In the genomic region with DNA sequence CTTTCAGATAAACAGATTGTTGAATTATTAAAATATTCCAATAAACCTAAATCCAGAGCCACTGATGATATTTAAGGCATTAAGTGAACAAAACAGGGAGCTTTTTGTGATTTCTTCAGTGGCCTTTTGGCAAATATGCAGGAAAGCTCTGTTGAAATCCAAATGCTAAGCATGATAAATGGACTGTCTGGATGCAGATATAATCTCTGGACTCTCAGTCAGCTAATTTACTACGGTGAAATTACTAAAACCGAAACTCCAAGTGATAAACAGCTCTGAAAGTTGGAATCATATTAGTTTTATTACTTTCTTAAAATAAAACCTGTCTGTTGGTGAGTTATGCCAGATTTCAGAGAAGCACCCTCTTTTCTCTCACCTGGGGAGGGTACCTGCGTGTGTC, we compare ENCODE assay signal across 21 cellular contexts.
DNase-seq lines count a peak whose midpoint lies in the region; ATAC-seq, FAIRE-seq and TF ChIP-seq lines count a peak whose summit lies in the region.
"Had no signal": no experiment of that assay in that cellular context is flagged by ENCODE, and none has a peak within 500 bp of the region (broad histone marks: within the 10 kb centered on the region; RNA-seq: fewer than 3 reads in every experiment).

No MANE protein-coding gene starts in this region.

- TF ChIP-seq EP300 in GM12878 (IDR thresholded peaks at IDR 0.05; ENCODE audit: borderline replicate concordance in 1 of 2, control insufficient read depth in 1 of 2, low read depth in 2 of 2, low read length in 2 of 2) = no peak

- H3K79me2 ChIP-seq in GM12878 (ENCODE audit: control insufficient read depth, insufficient read depth, low read length) (no peaks in the 10 kb centered on the region), smooth muscle cell (ENCODE audit: low read depth) (no peaks in the 10 kb centered on the region)

- H2AFZ ChIP-seq in GM12878 (ENCODE audit: control insufficient read depth, low read depth, low read length) (no peak overlapping the region), smooth muscle cell (ENCODE audit: low read depth) (no peak overlapping the region)
- H2AFZ ChIP-seq: GM23248 had no signal

- no peak overlapping the region for H3K4me2 ChIP-seq in GM12878 (ENCODE audit: control insufficient read depth, insufficient read depth)
- peak overlapping the region; percentile 12 for H3K4me2 ChIP-seq in smooth muscle cell
- H3K4me2 ChIP-seq: A549 had no signal

- H3K27ac ChIP-seq in left ventricle myocardium inferior (replicated peaks) (no peak overlapping the region), GM12878 (ENCODE audit: control insufficient read depth, insufficient read depth) (no peak overlapping the region), smooth muscle cell (ENCODE audit: low read depth) (peak overlapping the region; percentile 48)
- H3K27ac ChIP-seq: 22Rv1, A549, C4-2B, GM23248 had no signal

- DNase-seq in Right ventricle myocardium superior (no peak), left ventricle myocardium inferior (no peak), GM12878 (ENCODE audit: low read depth, low spot score) (no peak), fibroblast of villous mesenchyme (ENCODE audit: low read depth) (peak; percentile 10), smooth muscle cell (lab: John Stamatoyannopoulos, UW; ENCODE audit: unreplicated experiment) (no peak), SIG-M5 (lab: John Stamatoyannopoulos, UW) (no peak)
- no peak for DNase-seq in stimulated activated CD4-positive, alpha-beta T cell treated with anti-CD3 and anti-CD28 coated beads, Interleukin-15, amount 100 ng/mL, for 24 hours
- no peak for DNase-seq in effector CD8-positive, alpha-beta T cell (lab: John Stamatoyannopoulos, UW)
- DNase-seq: AML-193; Calu3; CD4-positive, alpha-beta T cell; DMS79 treated with DMSO at 0.1 percent for 48 hours; GF-D8; GM23248; IMR-90 had no signal

- no peak for TF ChIP-seq POLR2A in GM12878 (IDR thresholded peaks at IDR 0.05; ENCODE audit: low read depth, low read length)

- WGBS in GM12878 (ENCODE audit: insufficient coverage, insufficient replicate concordance, low lambda C conversion rate, missing lambda C conversion rate) = 4% methylated on average over 3 of the region's 3 CpGs
- 48% methylated on average over 3 of the region's 3 CpGs for WGBS in smooth muscle cell (ENCODE audit: low lambda C conversion rate)

- in situ Hi-C loops in GM12878 (cut with MboI) = no loop called here

- FAIRE-seq in GM12878 (lab: Jason Lieb, UNC) = no peak
- FAIRE-seq: A549, GM19239, HTR-8/SVneo had no signal

- H4K20me1 ChIP-seq in GM12878 (ENCODE audit: control insufficient read depth, insufficient read depth) (no peaks in the 10 kb centered on the region), smooth muscle cell (ENCODE audit: low read depth) (no peaks in the 10 kb centered on the region)

- BruUV-seq in GM12878 (replicated peaks; lab: Mats Ljungman, UMichigan) = no TSS peak

- TF ChIP-seq RAD21 in GM12878 (IDR thresholded peaks at IDR 0.05; ENCODE audit: insufficient read depth, low read depth, low read length) = no peak

- CTCF ChIA-PET in GM12878 (lab: Yijun Ruan, JAX) = interaction anchor here (1.3 to 2.6 kb wide), 2 partner anchors 17 to 21 kb away, joined by 4 to 8 read pairs; no protein-coding TSS in a partner anchor

- H3F3A ChIP-seq in smooth muscle cell (ENCODE audit: low read depth) = no peaks in the 10 kb centered on the region

- TF ChIP-seq CTCF in left ventricle myocardium inferior (IDR thresholded peaks at IDR 0.05; ENCODE audit: borderline replicate concordance) (no peak), GM12878 (IDR thresholded peaks at IDR 0.05 in 2 of 3, conservative IDR thresholded peaks at IDR 0.05 in 1 of 3; ENCODE audit: control insufficient read depth in 2 of 3, extremely low read depth in 1 of 3, insufficient read depth in 1 of 3, low read depth in 3 of 3, low read length in 3 of 3) (no peak), fibroblast of villous mesenchyme (IDR thresholded peaks at IDR 0.05; ENCODE audit: insufficient read depth, low read depth, low read length) (no peak), smooth muscle cell (IDR thresholded peaks at IDR 0.05; ENCODE audit: borderline replicate concordance, insufficient read depth, poor library complexity, severe bottlenecking) (no peak)

- RAD21 ChIA-PET in GM12878 (lab: Charles Lee; ENCODE audit: unreplicated experiment) = no interaction called here

- ATAC-seq in Right ventricle myocardium superior (ENCODE audit: poor library complexity) (peak; percentile 54), GM12878 (peak; percentile 42)
- ATAC-seq: A549 had no signal

- H3K27me3 ChIP-seq in left ventricle myocardium inferior (ENCODE audit: low read depth) = no peaks in the 10 kb centered on the region
- no peaks in the 10 kb centered on the region for H3K27me3 ChIP-seq in GM12878 (replicated peaks in 1 of 2; ENCODE audit: control insufficient read depth in 2 of 2, insufficient read depth in 2 of 2, low read length in 1 of 2)
- H3K27me3 ChIP-seq in smooth muscle cell (ENCODE audit: low read depth) = no peaks in the 10 kb centered on the region

- H3K4me1 ChIP-seq in left ventricle myocardium inferior (peaks cover 27% of the 10 kb centered on the region), GM12878 (ENCODE audit: control insufficient read depth, insufficient read depth, low read length) (no peaks in the 10 kb centered on the region), smooth muscle cell (ENCODE audit: low read depth) (no peaks in the 10 kb centered on the region)
- H3K4me1 ChIP-seq: A549 had no signal

- POLR2A ChIA-PET in GM12878 (lab: Charles Lee) = no interaction called here

- intact Hi-C loops in Right ventricle myocardium superior (cut with DNase I) = no loop called here
- intact Hi-C loops in left ventricle myocardium inferior (cut with micrococcal nuclease) = no loop called here
- intact Hi-C loops in GM12878 (cut with micrococcal nuclease; ENCODE audit: unreplicated experiment) = no loop called here

- no peaks in the 10 kb centered on the region for H3K36me3 ChIP-seq in left ventricle myocardium inferior
- H3K36me3 ChIP-seq in GM12878 (ENCODE audit: control insufficient read depth in 2 of 2, insufficient read depth in 2 of 2, low read length in 1 of 2) = no peaks in the 10 kb centered on the region
- no peaks in the 10 kb centered on the region for H3K36me3 ChIP-seq in smooth muscle cell (ENCODE audit: low read depth)
- H3K36me3 ChIP-seq: HAP-1 had no signal

- SMC1A ChIA-PET in GM12878 (lab: Charles Lee; ENCODE audit: uncharacterized antibody, unreplicated experiment) = interaction anchor here (1.2 to 1.8 kb wide), 2 partner anchors 10 to 19 kb away, joined by 3 to 6 read pairs; no protein-coding TSS in a partner anchor

- no peak overlapping the region for H3K4me3 ChIP-seq in left ventricle myocardium inferior
- no peak overlapping the region for H3K4me3 ChIP-seq in GM12878
- H3K4me3 ChIP-seq in fibroblast of villous mesenchyme (ENCODE audit: low read depth, low read length) = no peak overlapping the region
- H3K4me3 ChIP-seq in smooth muscle cell = no peak overlapping the region
- H3K4me3 ChIP-seq: A549, GM23248, HAP-1 had no signal

- H3K9ac ChIP-seq in GM12878 (ENCODE audit: control insufficient read depth, insufficient read depth, low read length) (no peak overlapping the region), smooth muscle cell (ENCODE audit: low read depth) (no peak overlapping the region)
- H3K9ac ChIP-seq: GM23248 had no signal

- peaks cover 4% of the 10 kb centered on the region for H3K9me3 ChIP-seq in left ventricle myocardium inferior (replicated peaks)
- no peaks in the 10 kb centered on the region for H3K9me3 ChIP-seq in GM12878 (replicated peaks; ENCODE audit: control insufficient read depth, insufficient read depth, low read length)
- H3K9me3 ChIP-seq in smooth muscle cell (replicated peaks; ENCODE audit: low read depth) = no peaks in the 10 kb centered on the region
- H3K9me3 ChIP-seq: A549, HAP-1 had no signal

TF ChIP-seq in GM12878, 131 proteins besides CTCF, POLR2A, EP300 and RAD21 (continues in another document):
- TF ChIP-seq, protein P1, sequence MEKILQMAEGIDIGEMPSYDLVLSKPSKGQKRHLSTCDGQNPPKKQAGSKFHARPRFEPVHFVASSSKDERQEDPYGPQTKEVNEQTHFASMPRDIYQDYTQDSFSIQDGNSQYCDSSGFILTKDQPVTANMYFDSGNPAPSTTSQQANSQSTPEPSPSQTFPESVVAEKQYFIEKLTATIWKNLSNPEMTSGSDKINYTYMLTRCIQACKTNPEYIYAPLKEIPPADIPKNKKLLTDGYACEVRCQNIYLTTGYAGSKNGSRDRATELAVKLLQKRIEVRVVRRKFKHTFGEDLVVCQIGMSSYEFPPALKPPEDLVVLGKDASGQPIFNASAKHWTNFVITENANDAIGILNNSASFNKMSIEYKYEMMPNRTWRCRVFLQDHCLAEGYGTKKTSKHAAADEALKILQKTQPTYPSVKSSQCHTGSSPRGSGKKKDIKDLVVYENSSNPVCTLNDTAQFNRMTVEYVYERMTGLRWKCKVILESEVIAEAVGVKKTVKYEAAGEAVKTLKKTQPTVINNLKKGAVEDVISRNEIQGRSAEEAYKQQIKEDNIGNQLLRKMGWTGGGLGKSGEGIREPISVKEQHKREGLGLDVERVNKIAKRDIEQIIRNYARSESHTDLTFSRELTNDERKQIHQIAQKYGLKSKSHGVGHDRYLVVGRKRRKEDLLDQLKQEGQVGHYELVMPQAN (conservative IDR thresholded peaks at IDR 0.05) = no peak
- TF ChIP-seq NFXL1 (IDR thresholded peaks at IDR 0.05; ENCODE audit: borderline replicate concordance) (no peak), MTA2 (IDR thresholded peaks at IDR 0.05; ENCODE audit: low read depth) (no peak), ZNF217 (IDR thresholded peaks at IDR 0.05) (no peak)
- TF ChIP-seq, protein P2, sequence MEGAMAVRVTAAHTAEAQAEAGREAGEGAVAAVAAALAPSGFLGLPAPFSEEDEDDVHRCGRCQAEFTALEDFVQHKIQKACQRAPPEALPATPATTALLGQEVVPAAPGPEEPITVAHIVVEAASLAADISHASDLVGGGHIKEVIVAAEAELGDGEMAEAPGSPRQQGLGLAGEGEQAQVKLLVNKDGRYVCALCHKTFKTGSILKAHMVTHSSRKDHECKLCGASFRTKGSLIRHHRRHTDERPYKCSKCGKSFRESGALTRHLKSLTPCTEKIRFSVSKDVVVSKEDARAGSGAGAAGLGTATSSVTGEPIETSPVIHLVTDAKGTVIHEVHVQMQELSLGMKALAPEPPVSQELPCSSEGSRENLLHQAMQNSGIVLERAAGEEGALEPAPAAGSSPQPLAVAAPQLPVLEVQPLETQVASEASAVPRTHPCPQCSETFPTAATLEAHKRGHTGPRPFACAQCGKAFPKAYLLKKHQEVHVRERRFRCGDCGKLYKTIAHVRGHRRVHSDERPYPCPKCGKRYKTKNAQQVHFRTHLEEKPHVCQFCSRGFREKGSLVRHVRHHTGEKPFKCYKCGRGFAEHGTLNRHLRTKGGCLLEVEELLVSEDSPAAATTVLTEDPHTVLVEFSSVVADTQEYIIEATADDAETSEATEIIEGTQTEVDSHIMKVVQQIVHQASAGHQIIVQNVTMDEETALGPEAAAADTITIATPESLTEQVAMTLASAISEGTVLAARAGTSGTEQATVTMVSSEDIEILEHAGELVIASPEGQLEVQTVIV (IDR thresholded peaks at IDR 0.05; ENCODE audit: borderline replicate concordance, partially characterized antibody) = no peak
